Comparison of ENCODE assay signal across 1 cellular context in the genomic region with DNA sequence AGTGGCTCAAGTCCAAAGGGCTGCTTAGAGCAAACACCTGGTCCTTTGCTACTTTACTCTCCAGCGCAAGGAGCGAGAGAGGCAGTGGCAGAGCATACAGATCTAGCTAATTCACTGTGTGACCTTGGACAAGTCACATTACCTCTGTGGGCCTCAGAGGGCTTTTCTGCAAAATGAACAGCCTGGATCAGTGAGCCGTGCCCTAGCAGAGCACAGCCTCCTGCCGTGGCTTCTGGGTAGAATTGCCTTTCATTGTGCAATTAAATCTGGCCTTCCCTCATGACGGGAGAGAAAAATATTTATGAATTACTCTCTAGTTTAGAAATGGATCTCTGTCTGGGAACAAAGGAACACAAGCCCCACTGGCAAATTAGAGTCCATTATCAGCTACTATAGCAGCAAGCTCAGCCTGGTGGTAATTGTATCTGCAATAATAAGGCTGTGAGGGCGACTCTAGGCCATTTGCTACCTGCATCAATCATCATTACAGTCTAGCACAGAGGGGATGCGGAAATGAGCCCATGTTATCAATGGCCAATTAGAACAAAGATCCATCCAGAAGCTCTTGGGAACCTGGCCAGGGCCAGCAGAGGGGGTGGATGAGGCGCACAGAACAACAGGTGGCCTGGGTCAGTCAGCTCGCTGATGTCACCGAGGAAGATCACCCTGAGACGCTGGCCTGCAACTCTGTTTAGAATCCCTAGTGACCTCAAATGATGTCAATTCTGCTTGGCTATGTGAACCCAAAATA.
A peak's percentile ranks its signal among the peaks of the same experiment; 100 is the strongest.
TF ChIP-seq lines count a peak whose summit lies in the region.

No MANE protein-coding gene starts in this region.

TF ChIP-seq in HEK293, 187 proteins besides CTCF, POLR2A, EP300 and RAD21 (continued from another document and continues in another):
- TF ChIP-seq ZNF776 (tag by site-specific recombination; IDR thresholded peaks at IDR 0.05; ENCODE audit: borderline replicate concordance) (no peak), SP7 (tag by site-specific recombination; IDR thresholded peaks at IDR 0.05) (no peak), PRDM1 (tag by site-specific recombination; IDR thresholded peaks at IDR 0.05) (no peak), SCRT1 (tag by site-specific recombination; IDR thresholded peaks at IDR 0.05; ENCODE audit: borderline replicate concordance) (0 out of 2 replicates have a peak, but pooled peaks have one; percentile 9), ZNF48 (tag by site-specific recombination; IDR thresholded peaks at IDR 0.05) (no peak), YY2 (tag by site-specific recombination; IDR thresholded peaks at IDR 0.05) (no peak), OVOL3 (tag by site-specific recombination; IDR thresholded peaks at IDR 0.05) (no peak), ZNF10 (tag by site-specific recombination; IDR thresholded peaks at IDR 0.05) (no peak), GLIS1 (tag by site-specific recombination; IDR thresholded peaks at IDR 0.05) (no peak), TCF7L2 (IDR thresholded peaks at IDR 0.05; ENCODE audit: borderline replicate concordance, low read depth, low read length) (peak; percentile 59; the same call in 1 of the 2 replicates), ZNF391 (tag by site-specific recombination; IDR thresholded peaks at IDR 0.05; ENCODE audit: borderline replicate concordance, low read depth) (no peak), ZNF366 (tag by site-specific recombination; conservative IDR thresholded peaks at IDR 0.05) (no peak), ZNF530 (tag by site-specific recombination; IDR thresholded peaks at IDR 0.05; ENCODE audit: low read depth) (no peak), ZNF747 (tag by site-specific recombination; IDR thresholded peaks at IDR 0.05) (no peak), ZNF623 (tag by site-specific recombination; IDR thresholded peaks at IDR 0.05) (no peak), ZNF132 (tag by site-specific recombination; IDR thresholded peaks at IDR 0.05; ENCODE audit: borderline replicate concordance) (no peak), ZNF76 (tag by site-specific recombination; IDR thresholded peaks at IDR 0.05; ENCODE audit: borderline replicate concordance, low read depth) (no peak), ZNF629 (tag by site-specific recombination; IDR thresholded peaks at IDR 0.05) (peak; percentile 78; the same call in 1 of the 2 replicates), ZNF341 (tag by site-specific recombination; IDR thresholded peaks at IDR 0.05; ENCODE audit: low read depth) (peak; percentile 25; the same call in 1 of the 2 replicates), ZIC2 (tag by site-specific recombination; IDR thresholded peaks at IDR 0.05) (peak; percentile 58), ZNF785 (tag by site-specific recombination; IDR thresholded peaks at IDR 0.05) (no peak), ZBTB17 (tag by site-specific recombination; IDR thresholded peaks at IDR 0.05) (no peak), ZBTB8A (tag by site-specific recombination; IDR thresholded peaks at IDR 0.05) (0 out of 2 replicates have a peak, but pooled peaks have one; percentile 29)
- TF ChIP-seq, protein P1, sequence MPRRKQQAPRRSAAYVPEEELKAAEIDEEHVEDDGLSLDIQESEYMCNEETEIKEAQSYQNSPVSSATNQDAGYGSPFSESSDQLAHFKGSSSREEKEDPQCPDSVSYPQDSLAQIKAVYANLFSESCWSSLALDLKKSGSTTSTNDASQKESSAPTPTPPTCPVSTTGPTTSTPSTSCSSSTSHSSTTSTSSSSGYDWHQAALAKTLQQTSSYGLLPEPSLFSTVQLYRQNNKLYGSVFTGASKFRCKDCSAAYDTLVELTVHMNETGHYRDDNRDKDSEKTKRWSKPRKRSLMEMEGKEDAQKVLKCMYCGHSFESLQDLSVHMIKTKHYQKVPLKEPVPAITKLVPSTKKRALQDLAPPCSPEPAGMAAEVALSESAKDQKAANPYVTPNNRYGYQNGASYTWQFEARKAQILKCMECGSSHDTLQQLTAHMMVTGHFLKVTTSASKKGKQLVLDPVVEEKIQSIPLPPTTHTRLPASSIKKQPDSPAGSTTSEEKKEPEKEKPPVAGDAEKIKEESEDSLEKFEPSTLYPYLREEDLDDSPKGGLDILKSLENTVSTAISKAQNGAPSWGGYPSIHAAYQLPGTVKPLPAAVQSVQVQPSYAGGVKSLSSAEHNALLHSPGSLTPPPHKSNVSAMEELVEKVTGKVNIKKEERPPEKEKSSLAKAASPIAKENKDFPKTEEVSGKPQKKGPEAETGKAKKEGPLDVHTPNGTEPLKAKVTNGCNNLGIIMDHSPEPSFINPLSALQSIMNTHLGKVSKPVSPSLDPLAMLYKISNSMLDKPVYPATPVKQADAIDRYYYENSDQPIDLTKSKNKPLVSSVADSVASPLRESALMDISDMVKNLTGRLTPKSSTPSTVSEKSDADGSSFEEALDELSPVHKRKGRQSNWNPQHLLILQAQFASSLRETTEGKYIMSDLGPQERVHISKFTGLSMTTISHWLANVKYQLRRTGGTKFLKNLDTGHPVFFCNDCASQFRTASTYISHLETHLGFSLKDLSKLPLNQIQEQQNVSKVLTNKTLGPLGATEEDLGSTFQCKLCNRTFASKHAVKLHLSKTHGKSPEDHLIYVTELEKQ (tag by site-specific recombination; IDR thresholded peaks at IDR 0.05; ENCODE audit: borderline replicate concordance): no peak
- TF ChIP-seq, protein P2, sequence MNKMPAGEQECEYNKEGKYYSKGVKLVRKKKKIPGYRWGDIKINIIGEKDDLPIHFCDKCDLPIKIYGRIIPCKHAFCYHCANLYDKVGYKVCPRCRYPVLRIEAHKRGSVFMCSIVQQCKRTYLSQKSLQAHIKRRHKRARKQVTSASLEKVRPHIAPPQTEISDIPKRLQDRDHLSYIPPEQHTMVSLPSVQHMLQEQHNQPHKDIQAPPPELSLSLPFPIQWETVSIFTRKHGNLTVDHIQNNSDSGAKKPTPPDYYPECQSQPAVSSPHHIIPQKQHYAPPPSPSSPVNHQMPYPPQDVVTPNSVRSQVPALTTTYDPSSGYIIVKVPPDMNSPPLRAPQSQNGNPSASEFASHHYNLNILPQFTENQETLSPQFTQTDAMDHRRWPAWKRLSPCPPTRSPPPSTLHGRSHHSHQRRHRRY (tag by site-specific recombination; IDR thresholded peaks at IDR 0.05): no peak
- TF ChIP-seq, protein P3, sequence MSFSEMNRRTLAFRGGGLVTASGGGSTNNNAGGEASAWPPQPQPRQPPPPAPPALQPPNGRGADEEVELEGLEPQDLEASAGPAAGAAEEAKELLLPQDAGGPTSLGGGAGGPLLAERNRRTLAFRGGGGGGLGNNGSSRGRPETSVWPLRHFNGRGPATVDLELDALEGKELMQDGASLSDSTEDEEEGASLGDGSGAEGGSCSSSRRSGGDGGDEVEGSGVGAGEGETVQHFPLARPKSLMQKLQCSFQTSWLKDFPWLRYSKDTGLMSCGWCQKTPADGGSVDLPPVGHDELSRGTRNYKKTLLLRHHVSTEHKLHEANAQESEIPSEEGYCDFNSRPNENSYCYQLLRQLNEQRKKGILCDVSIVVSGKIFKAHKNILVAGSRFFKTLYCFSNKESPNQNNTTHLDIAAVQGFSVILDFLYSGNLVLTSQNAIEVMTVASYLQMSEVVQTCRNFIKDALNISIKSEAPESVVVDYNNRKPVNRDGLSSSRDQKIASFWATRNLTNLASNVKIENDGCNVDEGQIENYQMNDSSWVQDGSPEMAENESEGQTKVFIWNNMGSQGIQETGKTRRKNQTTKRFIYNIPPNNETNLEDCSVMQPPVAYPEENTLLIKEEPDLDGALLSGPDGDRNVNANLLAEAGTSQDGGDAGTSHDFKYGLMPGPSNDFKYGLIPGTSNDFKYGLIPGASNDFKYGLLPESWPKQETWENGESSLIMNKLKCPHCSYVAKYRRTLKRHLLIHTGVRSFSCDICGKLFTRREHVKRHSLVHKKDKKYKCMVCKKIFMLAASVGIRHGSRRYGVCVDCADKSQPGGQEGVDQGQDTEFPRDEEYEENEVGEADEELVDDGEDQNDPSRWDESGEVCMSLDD (tag by site-specific recombination; IDR thresholded peaks at IDR 0.05): no peak
- TF ChIP-seq, protein P4, sequence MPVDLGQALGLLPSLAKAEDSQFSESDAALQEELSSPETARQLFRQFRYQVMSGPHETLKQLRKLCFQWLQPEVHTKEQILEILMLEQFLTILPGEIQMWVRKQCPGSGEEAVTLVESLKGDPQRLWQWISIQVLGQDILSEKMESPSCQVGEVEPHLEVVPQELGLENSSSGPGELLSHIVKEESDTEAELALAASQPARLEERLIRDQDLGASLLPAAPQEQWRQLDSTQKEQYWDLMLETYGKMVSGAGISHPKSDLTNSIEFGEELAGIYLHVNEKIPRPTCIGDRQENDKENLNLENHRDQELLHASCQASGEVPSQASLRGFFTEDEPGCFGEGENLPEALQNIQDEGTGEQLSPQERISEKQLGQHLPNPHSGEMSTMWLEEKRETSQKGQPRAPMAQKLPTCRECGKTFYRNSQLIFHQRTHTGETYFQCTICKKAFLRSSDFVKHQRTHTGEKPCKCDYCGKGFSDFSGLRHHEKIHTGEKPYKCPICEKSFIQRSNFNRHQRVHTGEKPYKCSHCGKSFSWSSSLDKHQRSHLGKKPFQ (tag by site-specific recombination; IDR thresholded peaks at IDR 0.05): no peak
- TF ChIP-seq, protein P5, sequence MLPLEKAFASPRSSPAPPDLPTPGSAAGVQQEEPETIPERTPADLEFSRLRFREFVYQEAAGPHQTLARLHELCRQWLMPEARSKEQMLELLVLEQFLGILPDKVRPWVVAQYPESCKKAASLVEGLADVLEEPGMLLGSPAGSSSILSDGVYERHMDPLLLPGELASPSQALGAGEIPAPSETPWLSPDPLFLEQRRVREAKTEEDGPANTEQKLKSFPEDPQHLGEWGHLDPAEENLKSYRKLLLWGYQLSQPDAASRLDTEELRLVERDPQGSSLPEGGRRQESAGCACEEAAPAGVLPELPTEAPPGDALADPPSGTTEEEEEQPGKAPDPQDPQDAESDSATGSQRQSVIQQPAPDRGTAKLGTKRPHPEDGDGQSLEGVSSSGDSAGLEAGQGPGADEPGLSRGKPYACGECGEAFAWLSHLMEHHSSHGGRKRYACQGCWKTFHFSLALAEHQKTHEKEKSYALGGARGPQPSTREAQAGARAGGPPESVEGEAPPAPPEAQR (tag by site-specific recombination; IDR thresholded peaks at IDR 0.05): no peak
- TF ChIP-seq, protein P6, sequence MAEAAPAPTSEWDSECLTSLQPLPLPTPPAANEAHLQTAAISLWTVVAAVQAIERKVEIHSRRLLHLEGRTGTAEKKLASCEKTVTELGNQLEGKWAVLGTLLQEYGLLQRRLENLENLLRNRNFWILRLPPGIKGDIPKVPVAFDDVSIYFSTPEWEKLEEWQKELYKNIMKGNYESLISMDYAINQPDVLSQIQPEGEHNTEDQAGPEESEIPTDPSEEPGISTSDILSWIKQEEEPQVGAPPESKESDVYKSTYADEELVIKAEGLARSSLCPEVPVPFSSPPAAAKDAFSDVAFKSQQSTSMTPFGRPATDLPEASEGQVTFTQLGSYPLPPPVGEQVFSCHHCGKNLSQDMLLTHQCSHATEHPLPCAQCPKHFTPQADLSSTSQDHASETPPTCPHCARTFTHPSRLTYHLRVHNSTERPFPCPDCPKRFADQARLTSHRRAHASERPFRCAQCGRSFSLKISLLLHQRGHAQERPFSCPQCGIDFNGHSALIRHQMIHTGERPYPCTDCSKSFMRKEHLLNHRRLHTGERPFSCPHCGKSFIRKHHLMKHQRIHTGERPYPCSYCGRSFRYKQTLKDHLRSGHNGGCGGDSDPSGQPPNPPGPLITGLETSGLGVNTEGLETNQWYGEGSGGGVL (tag by site-specific recombination; IDR thresholded peaks at IDR 0.05): no peak
- TF ChIP-seq, protein P7, sequence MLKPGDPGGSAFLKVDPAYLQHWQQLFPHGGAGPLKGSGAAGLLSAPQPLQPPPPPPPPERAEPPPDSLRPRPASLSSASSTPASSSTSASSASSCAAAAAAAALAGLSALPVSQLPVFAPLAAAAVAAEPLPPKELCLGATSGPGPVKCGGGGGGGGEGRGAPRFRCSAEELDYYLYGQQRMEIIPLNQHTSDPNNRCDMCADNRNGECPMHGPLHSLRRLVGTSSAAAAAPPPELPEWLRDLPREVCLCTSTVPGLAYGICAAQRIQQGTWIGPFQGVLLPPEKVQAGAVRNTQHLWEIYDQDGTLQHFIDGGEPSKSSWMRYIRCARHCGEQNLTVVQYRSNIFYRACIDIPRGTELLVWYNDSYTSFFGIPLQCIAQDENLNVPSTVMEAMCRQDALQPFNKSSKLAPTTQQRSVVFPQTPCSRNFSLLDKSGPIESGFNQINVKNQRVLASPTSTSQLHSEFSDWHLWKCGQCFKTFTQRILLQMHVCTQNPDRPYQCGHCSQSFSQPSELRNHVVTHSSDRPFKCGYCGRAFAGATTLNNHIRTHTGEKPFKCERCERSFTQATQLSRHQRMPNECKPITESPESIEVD (tag by site-specific recombination; IDR thresholded peaks at IDR 0.05): no peak
- TF ChIP-seq, protein P8, sequence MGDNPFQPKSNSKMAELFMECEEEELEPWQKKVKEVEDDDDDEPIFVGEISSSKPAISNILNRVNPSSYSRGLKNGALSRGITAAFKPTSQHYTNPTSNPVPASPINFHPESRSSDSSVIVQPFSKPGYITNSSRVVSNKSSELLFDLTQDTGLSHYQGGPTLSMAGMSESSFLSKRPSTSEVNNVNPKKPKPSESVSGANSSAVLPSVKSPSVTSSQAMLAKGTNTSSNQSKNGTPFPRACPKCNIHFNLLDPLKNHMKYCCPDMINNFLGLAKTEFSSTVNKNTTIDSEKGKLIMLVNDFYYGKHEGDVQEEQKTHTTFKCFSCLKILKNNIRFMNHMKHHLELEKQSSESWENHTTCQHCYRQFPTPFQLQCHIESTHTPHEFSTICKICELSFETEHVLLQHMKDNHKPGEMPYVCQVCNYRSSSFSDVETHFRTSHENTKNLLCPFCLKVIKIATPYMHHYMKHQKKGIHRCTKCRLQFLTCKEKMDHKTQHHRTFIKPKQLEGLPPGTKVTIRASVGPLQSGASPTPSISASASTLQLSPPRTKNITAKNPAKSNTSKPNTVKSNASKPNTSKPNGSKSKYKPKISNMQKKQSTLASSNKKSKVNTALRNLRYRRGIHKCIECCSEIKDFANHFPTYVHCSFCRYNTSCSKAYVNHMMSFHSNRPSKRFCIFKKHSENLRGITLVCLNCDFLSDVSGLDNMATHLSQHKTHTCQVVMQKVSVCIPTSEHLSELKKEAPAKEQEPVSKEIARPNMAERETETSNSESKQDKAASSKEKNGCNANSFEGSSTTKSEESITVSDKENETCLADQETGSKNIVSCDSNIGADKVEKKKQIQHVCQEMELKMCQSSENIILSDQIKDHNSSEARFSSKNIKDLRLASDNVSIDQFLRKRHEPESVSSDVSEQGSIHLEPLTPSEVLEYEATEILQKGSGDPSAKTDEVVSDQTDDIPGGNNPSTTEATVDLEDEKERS (tag by site-specific recombination; IDR thresholded peaks at IDR 0.05): no peak
- TF ChIP-seq, protein P9, sequence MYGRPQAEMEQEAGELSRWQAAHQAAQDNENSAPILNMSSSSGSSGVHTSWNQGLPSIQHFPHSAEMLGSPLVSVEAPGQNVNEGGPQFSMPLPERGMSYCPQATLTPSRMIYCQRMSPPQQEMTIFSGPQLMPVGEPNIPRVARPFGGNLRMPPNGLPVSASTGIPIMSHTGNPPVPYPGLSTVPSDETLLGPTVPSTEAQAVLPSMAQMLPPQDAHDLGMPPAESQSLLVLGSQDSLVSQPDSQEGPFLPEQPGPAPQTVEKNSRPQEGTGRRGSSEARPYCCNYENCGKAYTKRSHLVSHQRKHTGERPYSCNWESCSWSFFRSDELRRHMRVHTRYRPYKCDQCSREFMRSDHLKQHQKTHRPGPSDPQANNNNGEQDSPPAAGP (tag by site-specific recombination; IDR thresholded peaks at IDR 0.05): peak; percentile 54; the same call in 1 of the 2 replicates
- TF ChIP-seq, protein P10, sequence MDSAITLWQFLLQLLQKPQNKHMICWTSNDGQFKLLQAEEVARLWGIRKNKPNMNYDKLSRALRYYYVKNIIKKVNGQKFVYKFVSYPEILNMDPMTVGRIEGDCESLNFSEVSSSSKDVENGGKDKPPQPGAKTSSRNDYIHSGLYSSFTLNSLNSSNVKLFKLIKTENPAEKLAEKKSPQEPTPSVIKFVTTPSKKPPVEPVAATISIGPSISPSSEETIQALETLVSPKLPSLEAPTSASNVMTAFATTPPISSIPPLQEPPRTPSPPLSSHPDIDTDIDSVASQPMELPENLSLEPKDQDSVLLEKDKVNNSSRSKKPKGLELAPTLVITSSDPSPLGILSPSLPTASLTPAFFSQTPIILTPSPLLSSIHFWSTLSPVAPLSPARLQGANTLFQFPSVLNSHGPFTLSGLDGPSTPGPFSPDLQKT (IDR thresholded peaks at IDR 0.05; ENCODE audit: borderline replicate concordance, low read depth, low read length): no peak
